Comparison of ENCODE assay signal across 8 cellular contexts in the genomic region with DNA sequence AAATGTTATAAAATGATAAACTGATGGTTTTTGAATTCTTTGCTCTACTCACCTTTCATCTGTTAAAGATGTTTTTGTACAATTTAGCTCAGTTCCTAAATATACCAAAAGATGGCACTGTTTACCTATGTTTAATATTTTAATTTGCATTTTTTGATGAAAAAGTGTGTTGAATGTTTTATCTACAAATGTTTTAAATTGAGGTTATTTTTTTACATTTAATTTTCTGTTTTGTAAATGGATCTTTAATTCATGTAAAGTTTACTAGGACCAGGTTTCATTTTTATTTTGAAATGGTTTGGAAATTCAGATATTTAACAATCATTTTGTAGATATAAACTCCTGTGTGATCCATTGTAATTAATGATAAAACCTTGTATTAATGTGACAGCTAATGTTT. TPM values are rescaled to one million over a fixed set of nuclear protein-coding genes. Genes with fewer than 3 reads are reported as not detected.
A peak's percentile ranks its signal among the peaks of the same experiment; 100 is the strongest.
DNase-seq lines count a peak whose midpoint lies in the region; ATAC-seq, FAIRE-seq and TF ChIP-seq lines count a peak whose summit lies in the region.

No MANE protein-coding gene starts in this region.

- H3K4me3 ChIP-seq in neutrophil (ENCODE audit: low read depth in 1 of 2, low read length in 1 of 2) = no peak overlapping the region

- H3K36me3 ChIP-seq in neutrophil = no peaks in the 10 kb centered on the region

- peak; percentile 96 for FAIRE-seq in colon (lab: Jason Lieb, UNC)

- H3K27me3 ChIP-seq in neutrophil = no peaks in the 10 kb centered on the region

- H3K4me1 ChIP-seq in neutrophil (ENCODE audit: control insufficient read depth in 1 of 2, insufficient read depth in 1 of 2, low read depth in 1 of 2, low read length in 1 of 2) = no peaks in the 10 kb centered on the region

- ATAC-seq in left colon (no peak), GM21529 (IDR thresholded peaks at IDR 0.05; ENCODE audit: unreplicated experiment) (no peak)

- DNase-seq in NCI-H82 (lab: John Stamatoyannopoulos, UW) (peak; percentile 54), NCI-H82 treated with DMSO at 0.1 percent for 48 hours (lab: John Stamatoyannopoulos, UW; ENCODE audit: unreplicated experiment) (no peak), NCI-H1694 (lab: John Stamatoyannopoulos, UW) (peak; percentile 41), left colon (no peak), mesenteric fat pad (ENCODE audit: low spot score) (no peak)

- no peaks in the 10 kb centered on the region for H3K9me3 ChIP-seq in neutrophil

- no peak overlapping the region for H3K27ac ChIP-seq in neutrophil

- intact Hi-C loops in left colon (cut with DNase I, micrococcal nuclease) = loop anchor here in 1 of 2 donors (5.0 to 10.0 kb wide), 2 partner anchors 1023 to 1371 kb away; no protein-coding TSS in a partner anchor

- TF ChIP-seq CTCF in neutrophil (IDR thresholded peaks at IDR 0.05) = peak; percentile 49

RNA-seq across cellular contexts. Expression of gene CDKAL1, which starts 30.0 kb away (rescaled TPM):
- total RNA-seq in left colon (10 to 100 TPM; 11.7 to 12.5 TPM), mesenteric fat pad (13.2 TPM)

Comparison
In these comparisons a context has a peak if more than half of its experiments do, and no peak if none do; other contexts are left out.
1. DNase-seq: peak in NCI-H82 (single experiment) and NCI-H1694 (single experiment); none in NCI-H82 treated with DMSO at 0.1 percent for 48 hours (single experiment), left colon (0 of 2) and mesenteric fat pad (single experiment).